Comparison of ENCODE assay signal across 33 cellular contexts in genomic region chr7:135847242-135847641, GRCh38.
"Had no signal": no experiment of that assay in that cellular context is flagged by ENCODE, and none has a peak within 500 bp of the region (broad histone marks: within the 10 kb centered on the region; RNA-seq: fewer than 3 reads in every experiment).

No MANE protein-coding gene starts in this region.

- H3K4me3 ChIP-seq: MG63 had no signal

- DNase-seq: Karpas-422, Kasumi-1, KBM-7, KG1, MG63, MM.1S, MV-4-11, NCI-H1048, NCI-H1092, NCI-H1092 treated with DMSO at 0.1 percent for 48 hours, NCI-H1105, NCI-H1105 treated with DMSO at 0.1 percent for 48 hours, NCI-H1417, NCI-H1417 treated with DMSO at 0.1 percent for 48 hours, NCI-H1436, NCI-H1436 treated with DMSO at 0.1 percent for 48 hours, NCI-H146, NCI-H1694, NCI-H1694 treated with DMSO at 0.1 percent for 48 hours, NCI-H187, NCI-H187 treated with DMSO at 0.1 percent for 48 hours, NCI-H1930, NCI-H2029 treated with DMSO at 0.1 percent for 48 hours, NCI-H2081, NCI-H2081 treated with DMSO at 0.1 percent for 48 hours, NCI-H2107, NCI-H2171, NCI-H2171 treated with DMSO at 0.1 percent for 48 hours, NCI-H2227 treated with DMSO at 0.1 percent for 48 hours, NCI-H226, NCI-H345, NCI-H446, NCI-H446 treated with DMSO at 0.1 percent for 48 hours had no signal
